13 cellular contexts compared by ENCODE assay signal in the genomic region with DNA sequence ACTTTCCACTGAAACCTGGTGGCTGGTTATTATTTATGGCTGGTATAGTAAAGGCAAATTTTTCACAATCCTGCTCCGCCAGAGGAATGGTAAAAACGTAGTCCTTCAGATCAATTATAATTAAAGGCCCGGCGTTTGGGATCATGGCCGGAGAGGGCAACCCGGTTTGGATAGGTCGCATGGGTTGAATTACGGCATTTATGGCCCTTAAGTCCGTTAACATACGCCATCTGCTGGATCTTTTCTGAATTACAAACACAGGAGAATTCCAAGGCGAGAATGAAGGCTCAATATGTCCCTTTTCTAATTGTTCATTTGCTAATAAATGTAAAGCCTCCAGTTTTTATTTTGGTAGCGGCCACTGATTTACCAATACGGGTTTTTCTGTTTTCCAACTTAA. TPM values are rescaled to one million over a fixed set of nuclear protein-coding genes. Genes with fewer than 3 reads are reported as not detected.
A peak's percentile ranks its signal among the peaks of the same experiment; 100 is the strongest.
DNase-seq lines count a peak whose midpoint lies in the region; ATAC-seq, FAIRE-seq and TF ChIP-seq lines count a peak whose summit lies in the region.
"Had no signal": no experiment of that assay in that cellular context is flagged by ENCODE, and none has a peak within 500 bp of the region (broad histone marks: within the 10 kb centered on the region; RNA-seq: fewer than 3 reads in every experiment).

No MANE protein-coding gene starts in this region.

- TF ChIP-seq EP300 in K562 (IDR thresholded peaks at IDR 0.05; ENCODE audit: low read length) = no peak

- H3K79me2 ChIP-seq in DOHH2 (ENCODE audit: control insufficient read depth, low read length) (no peaks in the 10 kb centered on the region), Karpas-422 (ENCODE audit: low read length) (no peaks in the 10 kb centered on the region), K562 (ENCODE audit: control insufficient read depth, insufficient read depth, low read length) (no peaks in the 10 kb centered on the region), mesendoderm (ENCODE audit: control insufficient read depth, insufficient read depth, low read length) (no peaks in the 10 kb centered on the region)

- H3F3A ChIP-seq in DOHH2 (ENCODE audit: control insufficient read depth, insufficient read depth) = no peaks in the 10 kb centered on the region

- no peak overlapping the region for H3K23ac ChIP-seq in mesendoderm (ENCODE audit: low read length)

- H4K20me1 ChIP-seq in DOHH2 (ENCODE audit: control insufficient read depth, insufficient read depth, low read depth, low read length) (no peaks in the 10 kb centered on the region; the same call in 1 of the 2 replicates), Karpas-422 (ENCODE audit: insufficient read depth, low read depth, low read length) (no peaks in the 10 kb centered on the region), K562 (replicated peaks; ENCODE audit: control insufficient read depth, insufficient read depth, low read length) (no peaks in the 10 kb centered on the region)

- TF ChIP-seq POLR2A in K562 (conservative IDR thresholded peaks at IDR 0.05) = no peak
- no peak for TF ChIP-seq POLR2A in spleen (IDR thresholded peaks at IDR 0.05)

- BruUV-seq in K562 (replicated peaks; lab: Mats Ljungman, UMichigan) = no TSS peak

- CTCF ChIA-PET in K562 (lab: Yijun Ruan, JAX; ENCODE audit: low intra/inter-chr PET ratio) = no interaction called here

- H3K9me2 ChIP-seq in DOHH2 (replicated peaks; ENCODE audit: control insufficient read depth, low read length) (no peaks in the 10 kb centered on the region), Karpas-422 (replicated peaks; ENCODE audit: insufficient read depth, low read length) (no peaks in the 10 kb centered on the region)

- H2BK120ac ChIP-seq in mesendoderm (ENCODE audit: low read depth, low read length) = no peak overlapping the region

- no peak overlapping the region for H3K56ac ChIP-seq in mesendoderm (ENCODE audit: low read length)

- H3K4me3 ChIP-seq in DOHH2 (ENCODE audit: low read length) (no peak overlapping the region), Karpas-422 (ENCODE audit: low read length) (no peak overlapping the region), K562 (no peak overlapping the region), mesendoderm (ENCODE audit: low read length) (no peak overlapping the region), spleen (no peak overlapping the region)

- FAIRE-seq in K562 (lab: Jason Lieb, UNC) = no peak

- 97% methylated on average over 13 of the region's 13 CpGs for WGBS in K562 (ENCODE audit: insufficient coverage, low coverage, missing lambda C conversion rate)
- WGBS in mesendoderm (ENCODE audit: extremely low coverage, insufficient coverage, low lambda C conversion rate) = no CpG with 5 or more reads among the region's 13 CpGs
- WGBS in spleen, 5 donors = 97 to 99% (median 98%) methylated on average over 13 of the region's 13 CpGs

- H3K27me3 ChIP-seq in DOHH2 (ENCODE audit: control insufficient read depth, low read length) (no peaks in the 10 kb centered on the region), Karpas-422 (ENCODE audit: low read length) (no peaks in the 10 kb centered on the region), K562 (ENCODE audit: control insufficient read depth in 2 of 2, insufficient read depth in 2 of 2, low read length in 2 of 2) (no peaks in the 10 kb centered on the region), mesendoderm (ENCODE audit: insufficient read depth, low read length, poor library complexity) (no peaks in the 10 kb centered on the region), spleen (replicated peaks in 1 of 7) (no peaks in the 10 kb centered on the region)

- no peak overlapping the region for H4K8ac ChIP-seq in mesendoderm (ENCODE audit: low read depth, low read length)

- no peak overlapping the region for H2BK5ac ChIP-seq in mesendoderm (ENCODE audit: low read length)

- intact Hi-C loops in K562 (cut with micrococcal nuclease) (loop anchor here (10.0 kb wide), 1 partner anchor 222 kb away; a partner anchor contains a TSS), spleen (cut with DNase I; ENCODE audit: low total_unique reads) (no loop called here)

- H3K27ac ChIP-seq in DOHH2 (ENCODE audit: low read depth, low read length) (no peak overlapping the region), Karpas-422 (ENCODE audit: low read length) (no peak overlapping the region), K562 (ENCODE audit: extremely low read depth, low read depth, low read length) (no peak overlapping the region), mesendoderm (ENCODE audit: low read depth, low read length) (no peak overlapping the region), spleen (no peak overlapping the region)

- POLR2A ChIA-PET in K562 (lab: Yijun Ruan, JAX) = no interaction called here

- DNase-seq in Karpas-422 (peak; percentile 49), K562 (ENCODE audit: extremely low read depth in 1 of 4, low spot score in 3 of 4) (peak in 1 of 4 experiments; percentile 40), mesendoderm (peak; percentile 49), NCI-H2081 treated with DMSO at 0.1 percent for 48 hours (lab: John Stamatoyannopoulos, UW) (no peak), KG1 (lab: John Stamatoyannopoulos, UW) (no peak), spleen (no peak)
- DNase-seq in stimulated activated CD4-positive, alpha-beta T cell treated with anti-CD3 and anti-CD28 coated beads, Interleukin-4, amount 100 ng/mL, for 4 hours = no peak
- DNase-seq: activated naive CD4-positive, alpha-beta T cell treated with anti-CD3 and anti-CD28 coated beads for 36 hours; effector memory CD4-positive, alpha-beta T cell; stimulated activated CD4-positive, alpha-beta T cell treated with anti-CD3 and anti-CD28 coated beads, Interleukin-1b, Interleukin-23, amount 100 ng/mL, for 48 hours had no signal

- H3K9me3 ChIP-seq in DOHH2 (ENCODE audit: control insufficient read depth, insufficient read depth, low read length) (peaks cover 25% of the 10 kb centered on the region), Karpas-422 (ENCODE audit: low read length) (peaks cover 20% of the 10 kb centered on the region), K562 (replicated peaks; ENCODE audit: control insufficient read depth, insufficient read depth, low read depth, low read length) (peaks cover 32% of the 10 kb centered on the region), spleen (peaks cover 11 to 42% (median 37%) of the 10 kb centered on the region in 8 donors)

- no peak overlapping the region for H2AK5ac ChIP-seq in mesendoderm (ENCODE audit: low read length)

- H3K9ac ChIP-seq in Karpas-422 (ENCODE audit: low read length) (no peak overlapping the region), K562 (ENCODE audit: insufficient read depth in 1 of 2, low read depth in 2 of 2, low read length in 2 of 2) (no peak overlapping the region), mesendoderm (ENCODE audit: low read length) (no peak overlapping the region)

- H2AFZ ChIP-seq in Karpas-422 (ENCODE audit: low read length) (no peak overlapping the region), K562 (ENCODE audit: low read depth, low read length) (no peak overlapping the region)

- ATAC-seq in K562 = no peak

- H3K18ac ChIP-seq in mesendoderm (ENCODE audit: low read length) = no peak overlapping the region

- TF ChIP-seq RAD21 in K562 (CRISPR knock-in tag; conservative IDR thresholded peaks at IDR 0.05 in 1 of 2, IDR thresholded peaks at IDR 0.05 in 1 of 2) = no peak

- H3K4me1 ChIP-seq in DOHH2 (ENCODE audit: control insufficient read depth, low read length) (no peaks in the 10 kb centered on the region), Karpas-422 (ENCODE audit: low read length) (no peaks in the 10 kb centered on the region), K562 (replicated peaks in 1 of 2; ENCODE audit: control insufficient read depth in 2 of 2, insufficient read depth in 2 of 2, low read length in 2 of 2) (no peaks in the 10 kb centered on the region), mesendoderm (ENCODE audit: control insufficient read depth, low read depth, low read length) (no peaks in the 10 kb centered on the region), spleen (no peaks in the 10 kb centered on the region)

- H3K36me3 ChIP-seq in DOHH2 (ENCODE audit: control insufficient read depth, low read length) (peaks cover 99% of the 10 kb centered on the region), Karpas-422 (ENCODE audit: insufficient read depth, low read length) (peaks cover 64% of the 10 kb centered on the region), K562 (ENCODE audit: control insufficient read depth, insufficient read depth, low read length) (peaks cover 99% of the 10 kb centered on the region), mesendoderm (ENCODE audit: control insufficient read depth, insufficient read depth, low read length) (peaks cover 11% of the 10 kb centered on the region), spleen (peaks cover 41 to 100% (median 81%) of the 10 kb centered on the region in 6 donors)

- in situ Hi-C loops in K562 (cut with MboI) = no loop called here

- H3K79me1 ChIP-seq in mesendoderm (ENCODE audit: low read length) = peaks cover 2% of the 10 kb centered on the region

- H3K4ac ChIP-seq in mesendoderm (ENCODE audit: low read depth, low read length) = no peak overlapping the region

- no peak overlapping the region for H2BK15ac ChIP-seq in mesendoderm (replicated peaks; ENCODE audit: low read depth)

- H3K9me1 ChIP-seq in K562 (ENCODE audit: control insufficient read depth, insufficient read depth, low read length) = no peaks in the 10 kb centered on the region

- TF ChIP-seq CTCF in DOHH2 (IDR thresholded peaks at IDR 0.05; ENCODE audit: low read depth, low read length, poor library complexity, severe bottlenecking) = peak; percentile 73
- TF ChIP-seq CTCF in K562 (IDR thresholded peaks at IDR 0.05 in 2 of 3, conservative IDR thresholded peaks at IDR 0.05 in 1 of 3; ENCODE audit: insufficient read depth in 2 of 3, low read depth in 1 of 3, low read length in 3 of 3) = peak; percentile 23 to 50 (median 28); a peak in 5 of 6 replicates
- TF ChIP-seq CTCF in spleen (IDR thresholded peaks at IDR 0.05 in 8 of 11, conservative IDR thresholded peaks at IDR 0.05 in 3 of 11) = peak in 2 of 11 experiments; percentile 13 to 25

- no peak overlapping the region for H4K5ac ChIP-seq in mesendoderm (ENCODE audit: low read length)

- no peak overlapping the region for H3K4me2 ChIP-seq in DOHH2 (ENCODE audit: low read length)
- no peak overlapping the region for H3K4me2 ChIP-seq in Karpas-422 (ENCODE audit: low read depth, low read length, poor library complexity, severe bottlenecking)
- no peak overlapping the region for H3K4me2 ChIP-seq in K562 (ENCODE audit: insufficient read depth, low read length)
- H3K4me2 ChIP-seq in mesendoderm (ENCODE audit: low read length) = no peak overlapping the region

RNA-seq across cellular contexts. Expression of a gene that starts 11.3 kb away (rescaled TPM):
- 0.94 and 1.0 TPM in 2 replicates for total RNA-seq in Karpas-422 (2014; rRNA removed; shearing (Covaris generic); ENCODE audit: low replicate concordance)
- total RNA-seq in K562 (2011; cell fraction: chromatin; rRNA removed; ENCODE audit: low replicate concordance) = 23.7 and 71.0 TPM in 2 replicates
- 9.8 and 19.1 TPM in 2 replicates for total RNA-seq in K562 (2011; cell fraction: nucleolus; rRNA removed)
- total RNA-seq in K562 (2011; cell fraction: nucleoplasm; rRNA removed) = 41.6 and 61.5 TPM in 2 replicates
- 0.69 and 1.4 TPM in 2 replicates for total RNA-seq in K562 (2014; rRNA removed)
- total RNA-seq in K562 (2014; rRNA removed; fragmentation: Illumina TruSeq; extraction: Trizol) = 1.2 and 2.4 TPM in 2 replicates
- 1.6 and 1.8 TPM in 2 replicates for total RNA-seq in K562 (2015; rRNA removed; fragmentation: Illumina TruSeq; extraction: Trizol)
- total RNA-seq in K562 (2021) = 1.0 and 1.2 TPM in 2 replicates
- polyA plus RNA-seq in K562 (2011; rRNA removed) = 1.9 TPM in 2 replicates
- 0.56 TPM in 1 of 2 replicates, not detected in the other for polyA plus RNA-seq in K562 (2011; cell fraction: cytosol; rRNA removed)
- 6.2 and 8.3 TPM in 2 replicates for polyA plus RNA-seq in K562 (2011; cell fraction: nucleus; rRNA removed)
- 0.07 and 0.15 TPM in 2 replicates for polyA plus RNA-seq in K562 (2012)
- 0.37 and 0.39 TPM in 2 replicates for polyA plus RNA-seq in K562 (2014; fragmentation: Illumina TruSeq; extraction: Trizol)
- polyA plus RNA-seq in K562 (2014; fragmentation: Nextera tagmentation; extraction: Ambion mirVana) = not detected
- polyA plus RNA-seq in K562 (2014; rRNA removed) = 0.54 TPM in 1 of 2 replicates, not detected in the other
- polyA minus RNA-seq in K562 (2011; rRNA and poly(A)+ RNA removed) = 18.8 and 26.9 TPM in 2 replicates
- polyA minus RNA-seq in K562 (2011; cell fraction: cytosol; rRNA and poly(A)+ RNA removed) = 1.8 TPM in 1 of 2 replicates, not detected in the other
- 22.3 and 37.7 TPM in 2 replicates for polyA minus RNA-seq in K562 (2011; cell fraction: nucleus; rRNA and poly(A)+ RNA removed)
- polyA plus RNA-seq in mesendoderm (2013, experiment 1 of 2) = not detected
- not detected for polyA plus RNA-seq in mesendoderm (2013, experiment 2 of 2)
- 1 to 10 TPM; 1.5 to 9.3 (median 4.8) TPM for total RNA-seq in spleen
- polyA plus RNA-seq in spleen = not detected
- total RNA-seq: G401 had no signal
- polyA plus RNA-seq: neural cell had no signal

RNA-seq across cellular contexts. Expression of a gene that starts 14.5 kb away (rescaled TPM):
- 176 and 231 TPM in 2 replicates for total RNA-seq in Karpas-422 (2014; rRNA removed; shearing (Covaris generic); ENCODE audit: low replicate concordance)
- total RNA-seq in K562 (2011; cell fraction: chromatin; rRNA removed; ENCODE audit: low replicate concordance) = 131 and 280 TPM in 2 replicates
- total RNA-seq in K562 (2011; cell fraction: nucleolus; rRNA removed) = 78.7 and 79.2 TPM in 2 replicates
- total RNA-seq in K562 (2011; cell fraction: nucleoplasm; rRNA removed) = 170 and 268 TPM in 2 replicates
- total RNA-seq in K562 (2014; rRNA removed) (536 and 718 TPM in 2 replicates), K562 (2014; rRNA removed; fragmentation: Illumina TruSeq; extraction: Trizol) (835 and 917 TPM in 2 replicates), K562 (2015; rRNA removed; fragmentation: Illumina TruSeq; extraction: Trizol) (750 and 772 TPM in 2 replicates), K562 (2021) (404 and 407 TPM in 2 replicates), spleen (100 to 1,000 TPM in 2 of 7 donors, 10 to 100 TPM in 5; 69.3 to 122 (median 83.2) TPM)
- polyA plus RNA-seq in K562 (2011; rRNA removed) (318 and 487 TPM in 2 replicates), K562 (2014; fragmentation: Illumina TruSeq; extraction: Trizol) (826 and 1,031 TPM in 2 replicates), K562 (2014; fragmentation: Nextera tagmentation; extraction: Ambion mirVana) (1,000 to 10,000 TPM; 1,649 to 1,996 TPM), K562 (2014; rRNA removed) (873 and 941 TPM in 2 replicates), spleen (100 to 1,000 TPM; 145 to 185 (median 166) TPM)
- 132 and 191 TPM in 2 replicates for polyA plus RNA-seq in K562 (2011; cell fraction: cytosol; rRNA removed)
- polyA plus RNA-seq in K562 (2011; cell fraction: nucleus; rRNA removed) = 94.0 and 167 TPM in 2 replicates
- 293 and 764 TPM in 2 replicates for polyA plus RNA-seq in K562 (2012)
- polyA minus RNA-seq in K562 (2011; rRNA and poly(A)+ RNA removed) = 351 and 368 TPM in 2 replicates
- polyA minus RNA-seq in K562 (2011; cell fraction: cytosol; rRNA and poly(A)+ RNA removed) = 94.6 and 112 TPM in 2 replicates
- 116 and 207 TPM in 2 replicates for polyA minus RNA-seq in K562 (2011; cell fraction: nucleus; rRNA and poly(A)+ RNA removed)
- polyA plus RNA-seq in mesendoderm (2013, experiment 1 of 2) = 638 TPM
- 630 TPM for polyA plus RNA-seq in mesendoderm (2013, experiment 2 of 2)

RNA-seq across cellular contexts. Expression of a gene that starts 23.8 kb away (rescaled TPM):
- total RNA-seq in Karpas-422 (2014; rRNA removed; shearing (Covaris generic); ENCODE audit: low replicate concordance) = 0.43 and 1.3 TPM in 2 replicates
- total RNA-seq in K562 (2011; cell fraction: chromatin; rRNA removed; ENCODE audit: low replicate concordance) = 13.9 and 53.3 TPM in 2 replicates
- total RNA-seq in K562 (2011; cell fraction: nucleolus; rRNA removed) = 7.8 and 12.4 TPM in 2 replicates
- 29.3 and 54.2 TPM in 2 replicates for total RNA-seq in K562 (2011; cell fraction: nucleoplasm; rRNA removed)
- total RNA-seq in K562 (2014; rRNA removed) = 0.86 and 1.3 TPM in 2 replicates
- total RNA-seq in K562 (2014; rRNA removed; fragmentation: Illumina TruSeq; extraction: Trizol) = 1.4 and 2.2 TPM in 2 replicates
- 2.1 TPM in 2 replicates for total RNA-seq in K562 (2015; rRNA removed; fragmentation: Illumina TruSeq; extraction: Trizol)
- total RNA-seq in K562 (2021) = 0.51 and 0.63 TPM in 2 replicates
- polyA plus RNA-seq in K562 (2011; rRNA removed) = 1.4 and 1.8 TPM in 2 replicates
- 0.12 and 0.59 TPM in 2 replicates for polyA plus RNA-seq in K562 (2011; cell fraction: cytosol; rRNA removed)
- 5.1 and 5.6 TPM in 2 replicates for polyA plus RNA-seq in K562 (2011; cell fraction: nucleus; rRNA removed)
- 0.20 and 0.25 TPM in 2 replicates for polyA plus RNA-seq in K562 (2012)
- 0.60 and 0.68 TPM in 2 replicates for polyA plus RNA-seq in K562 (2014; fragmentation: Illumina TruSeq; extraction: Trizol)
- under 1 TPM; 0.04 to 0.10 TPM for polyA plus RNA-seq in K562 (2014; fragmentation: Nextera tagmentation; extraction: Ambion mirVana)
- 0.45 and 0.60 TPM in 2 replicates for polyA plus RNA-seq in K562 (2014; rRNA removed)
- polyA minus RNA-seq in K562 (2011; rRNA and poly(A)+ RNA removed) = 10.1 and 15.1 TPM in 2 replicates
- 0.91 and 1.1 TPM in 2 replicates for polyA minus RNA-seq in K562 (2011; cell fraction: cytosol; rRNA and poly(A)+ RNA removed)
- polyA minus RNA-seq in K562 (2011; cell fraction: nucleus; rRNA and poly(A)+ RNA removed) = 13.1 and 20.8 TPM in 2 replicates
- polyA plus RNA-seq in mesendoderm (2013, experiment 1 of 2) = 0.06 TPM
- polyA plus RNA-seq in mesendoderm (2013, experiment 2 of 2) = 0.10 TPM
- 1 to 10 TPM in 6 of 7 donors, under 1 TPM in 1; 0.94 to 4.8 (median 2.6) TPM for total RNA-seq in spleen
- under 1 TPM; 0.17 to 0.48 (median 0.17) TPM for polyA plus RNA-seq in spleen
- total RNA-seq: G401 had no signal

RNA-seq across cellular contexts. Expression of a gene that starts 37.4 kb away (rescaled TPM):
- 0.90 and 2.5 TPM in 2 replicates for total RNA-seq in Karpas-422 (2014; rRNA removed; shearing (Covaris generic); ENCODE audit: low replicate concordance)
- 18.4 and 37.9 TPM in 2 replicates for total RNA-seq in K562 (2011; cell fraction: chromatin; rRNA removed; ENCODE audit: low replicate concordance)
- 12.3 and 18.9 TPM in 2 replicates for total RNA-seq in K562 (2011; cell fraction: nucleolus; rRNA removed)
- 22.3 and 25.3 TPM in 2 replicates for total RNA-seq in K562 (2011; cell fraction: nucleoplasm; rRNA removed)
- total RNA-seq in K562 (2014; rRNA removed) (0.65 and 1.00 TPM in 2 replicates), K562 (2014; rRNA removed; fragmentation: Illumina TruSeq; extraction: Trizol) (1.9 and 2.2 TPM in 2 replicates), K562 (2015; rRNA removed; fragmentation: Illumina TruSeq; extraction: Trizol) (1.4 and 1.6 TPM in 2 replicates), K562 (2021) (1.1 TPM in 2 replicates), spleen (1 to 10 TPM; 1.7 to 5.7 (median 2.9) TPM)
- polyA plus RNA-seq in K562 (2011; rRNA removed) (4.5 and 6.3 TPM in 2 replicates), K562 (2014; fragmentation: Illumina TruSeq; extraction: Trizol) (1.6 and 2.2 TPM in 2 replicates), K562 (2014; fragmentation: Nextera tagmentation; extraction: Ambion mirVana) (under 1 TPM; 0.35 to 0.37 TPM), K562 (2014; rRNA removed) (2.1 and 2.2 TPM in 2 replicates), spleen (1 to 10 TPM in 1 of 3 donors, under 1 TPM in 2; 0.58 to 1.0 (median 0.63) TPM)
- 1.7 and 4.8 TPM in 2 replicates for polyA plus RNA-seq in K562 (2011; cell fraction: cytosol; rRNA removed)
- polyA plus RNA-seq in K562 (2011; cell fraction: nucleus; rRNA removed) = 14.3 and 19.1 TPM in 2 replicates
- polyA plus RNA-seq in K562 (2012) = 0.87 and 1.6 TPM in 2 replicates
- 9.7 and 11.0 TPM in 2 replicates for polyA minus RNA-seq in K562 (2011; rRNA and poly(A)+ RNA removed)
- 1.5 TPM in 1 of 2 replicates, not detected in the other for polyA minus RNA-seq in K562 (2011; cell fraction: cytosol; rRNA and poly(A)+ RNA removed)
- 10.9 and 17.5 TPM in 2 replicates for polyA minus RNA-seq in K562 (2011; cell fraction: nucleus; rRNA and poly(A)+ RNA removed)
- polyA plus RNA-seq in mesendoderm (2013, experiment 1 of 2) = 0.66 TPM
- polyA plus RNA-seq in mesendoderm (2013, experiment 2 of 2) = 0.64 TPM
- total RNA-seq: G401 had no signal

RNA-seq across cellular contexts. Expression of a gene that starts 44.5 kb away (rescaled TPM):
- total RNA-seq in Karpas-422 (2014; rRNA removed; shearing (Covaris generic); ENCODE audit: low replicate concordance) = 0.04 TPM in 1 of 2 replicates, not detected in the other
- not detected in 2 replicates for total RNA-seq in K562 (2011; cell fraction: chromatin; rRNA removed; ENCODE audit: low replicate concordance)
- total RNA-seq in K562 (2011; cell fraction: nucleolus; rRNA removed) = not detected in 2 replicates
- total RNA-seq in K562 (2011; cell fraction: nucleoplasm; rRNA removed) = not detected in 2 replicates
- total RNA-seq in K562 (2014; rRNA removed) (not detected in 2 replicates), K562 (2014; rRNA removed; fragmentation: Illumina TruSeq; extraction: Trizol) (not detected in 2 replicates), K562 (2015; rRNA removed; fragmentation: Illumina TruSeq; extraction: Trizol) (not detected in 2 replicates), K562 (2021) (not detected in 2 replicates), spleen (not detected)
- polyA plus RNA-seq in K562 (2011; rRNA removed) (not detected in 2 replicates), K562 (2014; fragmentation: Illumina TruSeq; extraction: Trizol) (not detected in 2 replicates), K562 (2014; fragmentation: Nextera tagmentation; extraction: Ambion mirVana) (not detected), K562 (2014; rRNA removed) (not detected in 2 replicates), spleen (under 1 TPM in 1 of 3 donors, not detected in 2; 0.04 TPM)
- not detected in 2 replicates for polyA plus RNA-seq in K562 (2011; cell fraction: cytosol; rRNA removed)
- not detected in 2 replicates for polyA plus RNA-seq in K562 (2011; cell fraction: nucleus; rRNA removed)
- not detected in 2 replicates for polyA plus RNA-seq in K562 (2012)
- polyA minus RNA-seq in K562 (2011; rRNA and poly(A)+ RNA removed) = not detected in 2 replicates
- polyA minus RNA-seq in K562 (2011; cell fraction: cytosol; rRNA and poly(A)+ RNA removed) = not detected in 2 replicates
- not detected in 2 replicates for polyA minus RNA-seq in K562 (2011; cell fraction: nucleus; rRNA and poly(A)+ RNA removed)
- polyA plus RNA-seq in mesendoderm (2013, experiment 1 of 2) = not detected
- polyA plus RNA-seq in mesendoderm (2013, experiment 2 of 2) = not detected
- total RNA-seq: activated naive CD4-positive, alpha-beta T cell treated with anti-CD3 and anti-CD28 coated beads for 36 hours; G401 had no signal

Comparison
In these comparisons a context has a peak if more than half of its experiments do, and no peak if none do; other contexts are left out.
1. DNase-seq: peak in Karpas-422 (single experiment) and mesendoderm (single experiment); none in NCI-H2081 treated with DMSO at 0.1 percent for 48 hours (single experiment), KG1 (single experiment), stimulated activated CD4-positive, alpha-beta T cell treated with anti-CD3 and anti-CD28 coated beads, Interleukin-4, amount 100 ng/mL, for 4 hours (0 of 2) and spleen (single experiment).